ENCODE assay signal across 9 cellular contexts in the genomic region with DNA sequence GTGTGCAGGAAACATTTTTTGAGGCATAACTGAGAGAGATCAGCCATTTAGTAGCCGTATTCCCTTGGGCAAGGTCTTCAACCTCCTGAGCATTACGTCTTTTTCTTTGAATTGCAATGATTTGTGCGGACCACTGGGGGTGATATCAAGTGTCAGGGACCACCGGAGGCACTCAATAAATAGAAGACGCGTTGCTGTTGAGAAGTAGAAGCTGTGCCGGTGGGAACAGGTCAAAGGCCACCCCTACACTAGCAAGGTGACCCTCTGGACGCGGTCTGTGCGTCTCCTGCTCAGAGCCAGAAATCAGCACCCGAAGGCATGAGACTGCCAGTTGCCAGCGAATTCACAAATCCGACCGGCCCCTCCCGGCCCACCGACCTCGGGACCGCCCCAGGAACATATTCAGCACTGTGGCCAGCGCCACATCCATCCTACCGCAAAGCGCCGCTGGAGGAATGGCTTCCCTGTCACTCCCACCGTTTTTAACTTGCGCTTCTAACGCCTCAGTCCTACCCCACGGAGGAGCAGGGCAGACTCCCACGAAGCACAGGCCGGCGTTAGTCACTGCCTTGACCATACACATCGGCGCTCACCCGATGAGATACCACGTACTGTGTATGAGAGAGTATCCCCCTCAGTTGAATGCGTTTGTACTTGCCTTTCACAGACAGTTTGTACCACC. TPM values are rescaled to one million over a fixed set of nuclear protein-coding genes. Genes with fewer than 3 reads are reported as not detected.
A peak's percentile ranks its signal among the peaks of the same experiment; 100 is the strongest.
DNase-seq lines count a peak whose midpoint lies in the region; ATAC-seq and TF ChIP-seq lines count a peak whose summit lies in the region.
"Had no signal": no experiment of that assay in that cellular context is flagged by ENCODE, and none has a peak within 500 bp of the region (broad histone marks: within the 10 kb centered on the region; RNA-seq: fewer than 3 reads in every experiment).

No MANE protein-coding gene starts in this region.

- no peak for TF ChIP-seq POLR2A in adrenal gland (IDR thresholded peaks at IDR 0.05)
- TF ChIP-seq POLR2A in upper lobe of left lung (IDR thresholded peaks at IDR 0.05): no peak

- ATAC-seq in Right ventricle myocardium superior (ENCODE audit: poor library complexity) (no peak), upper lobe of left lung (ENCODE audit: low FRiP score in 2 of 2) (peak; percentile 43 to 65)

- TF ChIP-seq CTCF in right atrium auricular region (IDR thresholded peaks at IDR 0.05) (no peak), adrenal gland (IDR thresholded peaks at IDR 0.05) (no peak), upper lobe of left lung (IDR thresholded peaks at IDR 0.05) (no peak)

- no peak overlapping the region for H3K27ac ChIP-seq in right atrium auricular region
- no peak overlapping the region for H3K27ac ChIP-seq in adrenal gland
- H3K27ac ChIP-seq in upper lobe of left lung: no peak overlapping the region

- H3K36me3 ChIP-seq in right atrium auricular region (no peaks in the 10 kb centered on the region), adrenal gland (replicated peaks in 1 of 2) (no peaks in the 10 kb centered on the region), upper lobe of left lung (no peaks in the 10 kb centered on the region)

- H3K4me1 ChIP-seq in right atrium auricular region: peaks cover 0 to 23% of the 10 kb centered on the region in 2 donors
- peaks cover 0 to 16% of the 10 kb centered on the region in 2 donors for H3K4me1 ChIP-seq in adrenal gland (replicated peaks in 1 of 2)
- H3K4me1 ChIP-seq in upper lobe of left lung: peaks cover 6 to 27% (median 11%) of the 10 kb centered on the region in 4 donors

- intact Hi-C loops in Right ventricle myocardium superior (cut with DNase I): no loop called here
- intact Hi-C loops in adrenal gland (cut with DNase I): no loop called here

- no peak for TF ChIP-seq EP300 in upper lobe of left lung (IDR thresholded peaks at IDR 0.05)

- peak; percentile 46 for DNase-seq in Right ventricle myocardium superior
- no peak for DNase-seq in right atrium auricular region (ENCODE audit: low spot score)
- peak; percentile 45 to 63 (median 50) for DNase-seq in adrenal gland
- DNase-seq in iPS-NIHi7 (ENCODE audit: extremely low spot score): peak; percentile 84
- peak in 1 of 2 donors; percentile 70 for DNase-seq in upper lobe of left lung
- no peak for DNase-seq in NCI-H1694 treated with DMSO at 0.1 percent for 48 hours (lab: John Stamatoyannopoulos, UW)
- DNase-seq in GDM1 (lab: John Stamatoyannopoulos, UW): no peak
- DNase-seq in LoVo (ENCODE audit: low spot score): no peak
- DNase-seq: DND-41 had no signal

- H3K4me3 ChIP-seq in right atrium auricular region: no peak overlapping the region
- no peak overlapping the region for H3K4me3 ChIP-seq in adrenal gland
- no peak overlapping the region for H3K4me3 ChIP-seq in upper lobe of left lung

- H3K9me3 ChIP-seq in right atrium auricular region (no peaks in the 10 kb centered on the region), adrenal gland (replicated peaks in 1 of 3) (no peaks in the 10 kb centered on the region), upper lobe of left lung (no peaks in the 10 kb centered on the region)

- 4 to 9% (median 5%) methylated on average over 19 to 34 of the region's 34 CpGs for WGBS in adrenal gland, 4 donors
- 10 to 15% methylated on average over 26 to 34 of the region's 34 CpGs for WGBS in upper lobe of left lung, 2 donors

- H3K27me3 ChIP-seq in right atrium auricular region (peaks cover 18 to 25% of the 10 kb centered on the region in 2 donors), adrenal gland (peaks cover 57% of the 10 kb centered on the region), upper lobe of left lung (peaks cover 0 to 33% (median 12%) of the 10 kb centered on the region in 4 donors)

RNA-seq across cellular contexts. Expression of a gene that starts 1.4 kb away (rescaled TPM):
- total RNA-seq in Right ventricle myocardium superior (not detected), right atrium auricular region (not detected), adrenal gland (1 to 10 TPM in 1 of 8 donors, under 1 TPM in 2, not detected in 5; 0.28 to 1.8 (median 0.35) TPM), upper lobe of left lung (not detected)
- polyA plus RNA-seq in adrenal gland: under 1 TPM in 1 of 3 donors, not detected in 2; 0.24 TPM

Comparison
In these comparisons a context has a peak if more than half of its experiments do, and no peak if none do; other contexts are left out.
1. DNase-seq: peak in Right ventricle myocardium superior (single experiment), adrenal gland (7 of 7) and iPS-NIHi7 (single experiment); none in right atrium auricular region (single experiment), NCI-H1694 treated with DMSO at 0.1 percent for 48 hours (single experiment), GDM1 (single experiment) and LoVo (single experiment).